16 cellular contexts compared by ENCODE assay signal in genomic region chr6:158764941-158765340, GRCh38. TPM values are rescaled to one million over a fixed set of nuclear protein-coding genes. Genes with fewer than 3 reads are reported as not detected.
A peak's percentile ranks its signal among the peaks of the same experiment; 100 is the strongest.
DNase-seq lines count a peak whose midpoint lies in the region; ATAC-seq and TF ChIP-seq lines count a peak whose summit lies in the region.
"Had no signal": no experiment of that assay in that cellular context is flagged by ENCODE, and none has a peak within 500 bp of the region (broad histone marks: within the 10 kb centered on the region; RNA-seq: fewer than 3 reads in every experiment).

No MANE protein-coding gene starts in this region.

- H3K27ac Mint-ChIP-seq in stimulated activated naive CD8-positive, alpha-beta T cell treated with anti-CD3 and anti-CD28 coated beads, Interleukin-15, Interleukin-2, amounts not matched to agents 100 ng/mL and 50 ng/mL, for 24 hours, result peak overlapping the region; percentile 70

- DNase-seq in stimulated activated naive CD8-positive, alpha-beta T cell treated with anti-CD3 and anti-CD28 coated beads, Interleukin-15, Interleukin-2, amounts not matched to agents 100 U/mL and 50 U/mL, for 24 hours, result no peak
- DNase-seq in RWPE1 (ENCODE audit: low spot score) (no peak), coronary artery (ENCODE audit: low spot score) (peak; percentile 52), SW480 (ENCODE audit: low spot score) (no peak), NCI-H146 treated with DMSO at 0.1 percent for 48 hours (lab: John Stamatoyannopoulos, UW; ENCODE audit: unreplicated experiment) (no peak), epidermal melanocyte (ENCODE audit: insufficient read length, low spot score) (no peak), colonic mucosa (no peak)
- DNase-seq: DND-41, NCI-H1092 treated with DMSO at 0.1 percent for 48 hours, NCI-H2081 treated with DMSO at 0.1 percent for 48 hours, small intestine, trophoblast cell had no signal

- H3K27me3 ChIP-seq in colonic mucosa, result no peaks in the 10 kb centered on the region
- H3K27me3 ChIP-seq: Peyer's patch had no signal

- H3K9ac ChIP-seq in colonic mucosa (ENCODE audit: low read depth in 2 of 2, low read length in 2 of 2), result no peak overlapping the region

- 0 out of 2 replicates have a peak overlapping the region, but pooled peaks have one; percentile 50 for H3K27ac ChIP-seq in RWPE1
- H3K27ac ChIP-seq in coronary artery, result no peak overlapping the region
- H3K27ac ChIP-seq in colonic mucosa, result no peak overlapping the region

- H3K36me3 ChIP-seq in colonic mucosa, result peaks cover 17% of the 10 kb centered on the region

- H3K36me3 Mint-ChIP-seq in stimulated activated naive CD8-positive, alpha-beta T cell treated with anti-CD3 and anti-CD28 coated beads, Interleukin-15, Interleukin-2, amounts not matched to agents 100 ng/mL and 50 ng/mL, for 24 hours (ENCODE audit: low read depth), result peaks cover 84% of the 10 kb centered on the region

- intact Hi-C loops in colonic mucosa (cut with DNase I), result no loop called here

- no peaks in the 10 kb centered on the region for H3K4me1 ChIP-seq in colonic mucosa
- H3K4me1 ChIP-seq: Peyer's patch had no signal

- ATAC-seq in stimulated activated naive CD8-positive, alpha-beta T cell treated with anti-CD3 and anti-CD28 coated beads, Interleukin-15, Interleukin-2, amounts not matched to agents 100 U/mL and 50 U/mL, for 24 hours, result no peak
- ATAC-seq: left lobe of liver had no signal

- H3K4me3 ChIP-seq in coronary artery (no peak overlapping the region), colonic mucosa (no peak overlapping the region)
- H3K4me3 ChIP-seq: Peyer's patch had no signal

- H3K9me3 Mint-ChIP-seq in stimulated activated naive CD8-positive, alpha-beta T cell treated with anti-CD3 and anti-CD28 coated beads, Interleukin-15, Interleukin-2, amounts not matched to agents 100 ng/mL and 50 ng/mL, for 24 hours, result no peaks in the 10 kb centered on the region
- H3K9me3 Mint-ChIP-seq: T-helper 2 cell treated with Interferon-gamma antibody and Interleukin-4, amounts not matched to agents 5 μg/mL and 100 μg/mL, for 36 hours had no signal

- H3K4me1 Mint-ChIP-seq in stimulated activated naive CD8-positive, alpha-beta T cell treated with anti-CD3 and anti-CD28 coated beads, Interleukin-15, Interleukin-2, amounts not matched to agents 100 ng/mL and 50 ng/mL, for 24 hours (ENCODE audit: low read depth), result peaks cover 9% of the 10 kb centered on the region

- TF ChIP-seq CTCF in RWPE1 (conservative IDR thresholded peaks at IDR 0.05; ENCODE audit: low read depth), result no peak
- no peak for TF ChIP-seq CTCF in coronary artery (IDR thresholded peaks at IDR 0.05)
- no peak for TF ChIP-seq CTCF in colonic mucosa (IDR thresholded peaks at IDR 0.05)

- no peak overlapping the region for H3K4me3 Mint-ChIP-seq in stimulated activated naive CD8-positive, alpha-beta T cell treated with anti-CD3 and anti-CD28 coated beads, Interleukin-15, Interleukin-2, amounts not matched to agents 100 ng/mL and 50 ng/mL, for 24 hours
- H3K4me3 Mint-ChIP-seq: T-helper 2 cell treated with Interferon-gamma antibody and Interleukin-4, amounts not matched to agents 5 μg/mL and 100 μg/mL, for 36 hours had no signal

- POLR2A ChIA-PET in RWPE1 (lab: Yijun Ruan, JAX; ENCODE audit: low non-redundant PET), result no interaction called here

- CTCF ChIA-PET in RWPE1 (lab: Yijun Ruan, JAX), result interaction anchor here (0.6 to 1.6 kb wide), 4 partner anchors 47 to 544 kb away, joined by 3 to 6 read pairs (median 4); no protein-coding TSS in a partner anchor

- no peaks in the 10 kb centered on the region for H3K9me3 ChIP-seq in colonic mucosa
- H3K9me3 ChIP-seq: Peyer's patch had no signal

- no peaks in the 10 kb centered on the region for H3K27me3 Mint-ChIP-seq in stimulated activated naive CD8-positive, alpha-beta T cell treated with anti-CD3 and anti-CD28 coated beads, Interleukin-15, Interleukin-2, amounts not matched to agents 100 ng/mL and 50 ng/mL, for 24 hours

RNA-seq across cellular contexts. Expression of gene EZR, which starts 54.2 kb away (rescaled TPM):
- total RNA-seq in colonic mucosa, result 100 to 1,000 TPM; 257 to 424 TPM
